ENCODE assay signal across 22 cellular contexts in the genomic region with DNA sequence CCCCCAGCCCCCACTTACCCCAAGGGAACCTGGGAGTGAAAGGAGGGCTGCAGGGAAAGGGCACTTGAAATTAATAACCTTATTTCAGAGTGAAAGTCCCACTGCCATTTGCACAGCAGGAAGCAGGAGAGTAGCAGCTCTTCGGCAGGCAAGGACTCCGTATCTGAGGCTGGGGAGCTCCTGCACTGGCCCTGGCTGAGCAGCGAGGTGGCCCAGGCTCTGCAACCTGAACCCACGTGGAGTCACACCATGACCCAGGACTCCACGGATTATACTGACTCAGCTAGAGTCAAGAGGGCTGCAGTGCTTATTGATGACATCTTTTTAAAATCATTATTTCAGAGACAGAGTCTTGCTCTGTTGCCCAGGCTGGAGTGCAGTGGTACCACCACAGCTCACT.
"Had no signal": no experiment of that assay in that cellular context is flagged by ENCODE, and none has a peak within 500 bp of the region (broad histone marks: within the 10 kb centered on the region; RNA-seq: fewer than 3 reads in every experiment).

No MANE protein-coding gene starts in this region.

- DNase-seq: activated CD4-positive, alpha-beta T cell treated with anti-CD3 and anti-CD28 coated beads for 48 hours; activated CD4-positive, alpha-beta T cell treated with anti-CD3 and anti-CD28 coated beads, Interleukin-2, amount 50 U/mL, for 48 hours; activated CD4-positive, CD25-positive, alpha-beta regulatory T cell treated with anti-CD3 and anti-CD28 coated beads, Interleukin-2, amount 50 U/mL, for 72 hours; activated CD8-positive, alpha-beta memory T cell treated with anti-CD3 and anti-CD28 coated beads, Interleukin-2, amount 10 ng/mL, durations not matched to agents 7 days and 5 days; activated gamma-delta T cell; activated naive CD4-positive, alpha-beta T cell treated with anti-CD3 and anti-CD28 coated beads for 36 hours; activated T-cell treated with anti-CD3 and anti-CD28 coated beads, Interleukin-2, amount 50 U/mL, for 4 hours; amygdala; brain microvascular endothelial cell; Karpas-422; MM.1S; NCI-H187 treated with DMSO at 0.1 percent for 48 hours; NCI-H2081 treated with DMSO at 0.1 percent for 48 hours; NCI-H446 treated with DMSO at 0.1 percent for 48 hours; NCI-H526; NK-92 treated with Interleukin-12 subunit alpha and Interleukin-12 subunit beta, amount 100 ng/mL, for 24 hours; SIG-M5; T-helper 17 cell; T-helper 9 cell had no signal

- H3K4me3 ChIP-seq: cardiac muscle cell, K562 had no signal

- ATAC-seq: activated CD8-positive, alpha-beta memory T cell treated with anti-CD3 and anti-CD28 coated beads, Interleukin-2, amount 10 ng/mL, durations not matched to agents 7 days and 5 days; activated T-cell treated with anti-CD3 and anti-CD28 coated beads, Interleukin-2, amount 50 U/mL, for 4 hours; K562; T-helper 17 cell; WTC11 had no signal

- FAIRE-seq: K562 had no signal

- H3K27ac ChIP-seq: brain microvascular endothelial cell, cardiac muscle cell had no signal

- H3K36me3 ChIP-seq: brain microvascular endothelial cell, cardiac muscle cell had no signal

- H3K27me3 ChIP-seq: cardiac muscle cell had no signal
